Comparison of ENCODE assay signal across 20 cellular contexts in genomic region chr1:67761054-67761453, GRCh38.
DNase-seq lines count a peak whose midpoint lies in the region; ATAC-seq and TF ChIP-seq lines count a peak whose summit lies in the region.
"Had no signal": no experiment of that assay in that cellular context is flagged by ENCODE, and none has a peak within 500 bp of the region (broad histone marks: within the 10 kb centered on the region; RNA-seq: fewer than 3 reads in every experiment).

No MANE protein-coding gene starts in this region.

- H3K79me2 ChIP-seq in H9 (ENCODE audit: insufficient read depth, low read length): no peaks in the 10 kb centered on the region

- H2BK20ac ChIP-seq in H9 (ENCODE audit: low read depth, low read length, poor library complexity, severe bottlenecking): no peak overlapping the region

- no peak overlapping the region for H3K56ac ChIP-seq in H9 (ENCODE audit: insufficient read length, low read depth, low read length)

- H3K4me3 ChIP-seq in epithelial cell of esophagus (ENCODE audit: low read length): no peak overlapping the region
- H3K4me3 ChIP-seq: lung, pancreas, skin epidermis, upper lobe of left lung had no signal

- DNase-seq in NCI-H748 (lab: John Stamatoyannopoulos, UW; ENCODE audit: unreplicated experiment): peak; percentile 6
- no peak for DNase-seq in NCI-H748 treated with DMSO at 0.1 percent for 48 hours (lab: John Stamatoyannopoulos, UW)
- peak; percentile 39 for DNase-seq in epithelial cell of esophagus (ENCODE audit: low read depth)
- no peak for DNase-seq in stimulated activated naive CD8-positive, alpha-beta T cell treated with anti-CD3 and anti-CD28 coated beads, Interleukin-15, amount 100 ng/mL, for 72 hours
- no peak for DNase-seq in H9
- no peak for DNase-seq in NCI-H2227 treated with DMSO at 0.1 percent for 48 hours (lab: John Stamatoyannopoulos, UW)
- no peak for DNase-seq in activated CD4-positive, alpha-beta memory T cell treated with anti-CD3 and anti-CD28 coated beads, Interleukin-2, amount 10 ng/mL, durations not matched to agents 7 days and 5 days
- DNase-seq: 8988T; BE2C; DND-41; naive B cell; NCI-H524 treated with DMSO at 0.1 percent for 48 hours; pancreas; stimulated activated naive CD4-positive, alpha-beta T cell treated with Interleukin-2 at 50 U/mL for 16 hours; upper lobe of left lung had no signal

- CTCF ChIA-PET in activated CD4-positive, alpha-beta memory T cell treated with anti-CD3 and anti-CD28 coated beads, Interleukin-2, amount 10 ng/mL, durations not matched to agents 7 days and 5 days (lab: Charles Lee): interaction anchor here (1.0 to 4.9 kb wide), 21 partner anchors 8 to 297 kb away, joined by 3 to 123 read pairs (median 6); partner anchors contain the start of gene GADD45A

- no peak overlapping the region for H2BK15ac ChIP-seq in H9 (ENCODE audit: low read depth, low read length)

- no peaks in the 10 kb centered on the region for H3K9me3 Mint-ChIP-seq in nephron
- H3K9me3 Mint-ChIP-seq in stimulated activated naive CD8-positive, alpha-beta T cell treated with anti-CD3 and anti-CD28 coated beads, Interleukin-15, amount 100 ng/mL, for 72 hours: no peaks in the 10 kb centered on the region
- no peaks in the 10 kb centered on the region for H3K9me3 Mint-ChIP-seq in H9
- H3K9me3 Mint-ChIP-seq in activated CD4-positive, alpha-beta memory T cell treated with anti-CD3 and anti-CD28 coated beads, Interleukin-2, amount 10 ng/mL, durations not matched to agents 7 days and 5 days: no peaks in the 10 kb centered on the region
- H3K9me3 Mint-ChIP-seq: activated T-helper 1 cell treated with anti-CD3 and anti-CD28 coated beads, Interleukin-12 subunit alpha, Interleukin-12 subunit beta, Interleukin-2, Interleukin-4 antibody, amounts not matched to agents 30 ng/mL and 10 ng/mL and 1 ng/mL, durations not matched to agents 14 hours and 24 hours and 36 hours; naive B cell had no signal

- no peak for ATAC-seq in stimulated activated naive CD8-positive, alpha-beta T cell treated with anti-CD3 and anti-CD28 coated beads, Interleukin-15, amount 100 ng/mL, for 72 hours

- no peak overlapping the region for H3K27ac ChIP-seq in H9 (ENCODE audit: insufficient read length, low read depth, low read length)
- H3K27ac ChIP-seq: pancreas had no signal

- no peaks in the 10 kb centered on the region for H4K20me1 ChIP-seq in H9 (ENCODE audit: control insufficient read depth, insufficient read depth, insufficient read length)

- H2AK5ac ChIP-seq in H9 (ENCODE audit: insufficient read length, low read length): no peak overlapping the region

- H3K27ac Mint-ChIP-seq in nephron (peak overlapping the region; percentile 76 to 91 (median 87)), H9 (no peak overlapping the region)
- H3K27ac Mint-ChIP-seq in stimulated activated naive CD8-positive, alpha-beta T cell treated with anti-CD3 and anti-CD28 coated beads, Interleukin-15, amount 100 ng/mL, for 72 hours: no peak overlapping the region
- no peak overlapping the region for H3K27ac Mint-ChIP-seq in activated CD4-positive, alpha-beta memory T cell treated with anti-CD3 and anti-CD28 coated beads, Interleukin-2, amount 10 ng/mL, durations not matched to agents 7 days and 5 days
- H3K27ac Mint-ChIP-seq: activated naive CD8-positive, alpha-beta T cell; activated T-helper 1 cell treated with anti-CD3 and anti-CD28 coated beads, Interleukin-12 subunit alpha, Interleukin-12 subunit beta, Interleukin-2, Interleukin-4 antibody, amounts not matched to agents 30 ng/mL and 10 ng/mL and 1 ng/mL, durations not matched to agents 14 hours and 24 hours and 36 hours had no signal

- no peak overlapping the region for H3T11ph ChIP-seq in H9 (ENCODE audit: low read length)

- no peak overlapping the region for H2BK120ac ChIP-seq in H9 (ENCODE audit: low read depth, low read length, poor library complexity, severe bottlenecking)

- POLR2A ChIA-PET in activated CD4-positive, alpha-beta memory T cell treated with anti-CD3 and anti-CD28 coated beads, Interleukin-2, amount 10 ng/mL, durations not matched to agents 7 days and 5 days (lab: Charles Lee): interaction anchor here (1.0 to 2.2 kb wide), 3 partner anchors 29 to 199 kb away, joined by 3 to 12 read pairs (median 4); partner anchors contain the start of gene GADD45A

- no peaks in the 10 kb centered on the region for H3K4me1 ChIP-seq in H9 (ENCODE audit: insufficient read depth, low read length)

- H3K9ac ChIP-seq in H9 (ENCODE audit: extremely low read depth, insufficient read length, low read length): no peak overlapping the region

- H3K23ac ChIP-seq in H9 (ENCODE audit: insufficient read length, low read depth, low read length): no peak overlapping the region

- H3K4ac ChIP-seq in H9 (ENCODE audit: low read depth, low read length): no peak overlapping the region

- H3K18ac ChIP-seq in H9 (ENCODE audit: insufficient read length, low read depth, low read length): no peak overlapping the region

- no CpG with 5 or more reads among the region's 2 CpGs for WGBS in H9 (ENCODE audit: extremely low coverage, insufficient read length, low lambda C conversion rate)

- H3K23me2 ChIP-seq in H9 (ENCODE audit: insufficient read length, low read depth, low read length, poor library complexity, severe bottlenecking): no peaks in the 10 kb centered on the region

- no peaks in the 10 kb centered on the region for H3K9me3 ChIP-seq in H9 (ENCODE audit: control insufficient read depth, low read depth, low read length)
- H3K9me3 ChIP-seq: BE2C, pancreas, upper lobe of left lung had no signal

- no peak overlapping the region for H4K5ac ChIP-seq in H9 (ENCODE audit: insufficient read length, low read depth, low read length)

- H3K4me1 Mint-ChIP-seq in nephron (peaks cover 31% of the 10 kb centered on the region), H9 (peaks cover 4 to 6% of the 10 kb centered on the region in 2 experiments; a peak in 2 of 4 replicates)
- H3K4me1 Mint-ChIP-seq in stimulated activated naive CD8-positive, alpha-beta T cell treated with anti-CD3 and anti-CD28 coated beads, Interleukin-15, amount 100 ng/mL, for 72 hours: peaks cover 4% of the 10 kb centered on the region
- H3K4me1 Mint-ChIP-seq in activated CD4-positive, alpha-beta memory T cell treated with anti-CD3 and anti-CD28 coated beads, Interleukin-2, amount 10 ng/mL, durations not matched to agents 7 days and 5 days: peaks cover 1% of the 10 kb centered on the region
- H3K4me1 Mint-ChIP-seq: naive B cell had no signal

- TF ChIP-seq CTCF in epithelial cell of esophagus (IDR thresholded peaks at IDR 0.05; ENCODE audit: insufficient read depth, low read depth, low read length, missing control alignments): no peak
- no peak for TF ChIP-seq CTCF in nephron (IDR thresholded peaks at IDR 0.05; ENCODE audit: unreplicated experiment in 3 of 3)
- no peak for TF ChIP-seq CTCF in H9 (conservative IDR thresholded peaks at IDR 0.05)

- H2BK12ac ChIP-seq in H9 (ENCODE audit: insufficient read length, low read depth, low read length): no peak overlapping the region

- H3K4me3 Mint-ChIP-seq in nephron (no peak overlapping the region), H9 (no peak overlapping the region)
- H3K4me3 Mint-ChIP-seq in stimulated activated naive CD8-positive, alpha-beta T cell treated with anti-CD3 and anti-CD28 coated beads, Interleukin-15, amount 100 ng/mL, for 72 hours: no peak overlapping the region
- H3K4me3 Mint-ChIP-seq in activated CD4-positive, alpha-beta memory T cell treated with anti-CD3 and anti-CD28 coated beads, Interleukin-2, amount 10 ng/mL, durations not matched to agents 7 days and 5 days: no peak overlapping the region
- H3K4me3 Mint-ChIP-seq: activated naive CD8-positive, alpha-beta T cell; activated T-helper 1 cell treated with anti-CD3 and anti-CD28 coated beads, Interleukin-12 subunit alpha, Interleukin-12 subunit beta, Interleukin-2, Interleukin-4 antibody, amounts not matched to agents 30 ng/mL and 10 ng/mL and 1 ng/mL, durations not matched to agents 14 hours and 24 hours and 36 hours; naive B cell had no signal

- H2AFZ ChIP-seq in H9 (ENCODE audit: low read length): no peak overlapping the region

- no peaks in the 10 kb centered on the region for H3K36me3 Mint-ChIP-seq in nephron (ENCODE audit: low read depth)
- no peaks in the 10 kb centered on the region for H3K36me3 Mint-ChIP-seq in H9 (ENCODE audit: insufficient read depth in 1 of 3, low read depth in 3 of 3)
- H3K36me3 Mint-ChIP-seq in activated CD4-positive, alpha-beta memory T cell treated with anti-CD3 and anti-CD28 coated beads, Interleukin-2, amount 10 ng/mL, durations not matched to agents 7 days and 5 days (ENCODE audit: low read depth): no peaks in the 10 kb centered on the region
- H3K36me3 Mint-ChIP-seq: activated naive CD8-positive, alpha-beta T cell; naive B cell had no signal

- H3K14ac ChIP-seq in H9 (ENCODE audit: insufficient read depth, low read length): no peak overlapping the region

- no peak overlapping the region for H3K4me2 ChIP-seq in H9 (ENCODE audit: insufficient read depth, insufficient read length, low read length)

- no peaks in the 10 kb centered on the region for H3K79me1 ChIP-seq in H9 (ENCODE audit: insufficient read depth, low read depth, low read length, poor library complexity, severe bottlenecking)

- no peaks in the 10 kb centered on the region for H3K27me3 ChIP-seq in H9 (ENCODE audit: insufficient read depth, low read length)
- H3K27me3 ChIP-seq: BE2C, pancreas, upper lobe of left lung had no signal

- H4K91ac ChIP-seq in H9 (ENCODE audit: insufficient read length, low read depth, low read length): no peak overlapping the region

- H4K8ac ChIP-seq in H9 (replicated peaks; ENCODE audit: insufficient read length, low read depth, low read length): no peak overlapping the region

- H2BK5ac ChIP-seq in H9 (ENCODE audit: insufficient read length, low read length): no peak overlapping the region

- H3K27me3 Mint-ChIP-seq in nephron (ENCODE audit: low read depth): no peaks in the 10 kb centered on the region
- H3K27me3 Mint-ChIP-seq in stimulated activated naive CD8-positive, alpha-beta T cell treated with anti-CD3 and anti-CD28 coated beads, Interleukin-15, amount 100 ng/mL, for 72 hours: peaks cover 33% of the 10 kb centered on the region
- no peaks in the 10 kb centered on the region; the same call in 1 of the 2 replicates for H3K27me3 Mint-ChIP-seq in H9 (ENCODE audit: low read depth)
- H3K27me3 Mint-ChIP-seq in activated CD4-positive, alpha-beta memory T cell treated with anti-CD3 and anti-CD28 coated beads, Interleukin-2, amount 10 ng/mL, durations not matched to agents 7 days and 5 days: peaks cover 30% of the 10 kb centered on the region

Comparison
In these comparisons a context has a peak if more than half of its experiments do, and no peak if none do; other contexts are left out.
1. DNase-seq: peak in NCI-H748 (single experiment) and epithelial cell of esophagus (single experiment); none in NCI-H748 treated with DMSO at 0.1 percent for 48 hours (single experiment), stimulated activated naive CD8-positive, alpha-beta T cell treated with anti-CD3 and anti-CD28 coated beads, Interleukin-15, amount 100 ng/mL, for 72 hours (0 of 2), H9 (single experiment), NCI-H2227 treated with DMSO at 0.1 percent for 48 hours (single experiment) and activated CD4-positive, alpha-beta memory T cell treated with anti-CD3 and anti-CD28 coated beads, Interleukin-2, amount 10 ng/mL, durations not matched to agents 7 days and 5 days (single experiment).
2. H3K27ac Mint-ChIP-seq: peak in nephron (3 of 3); none in stimulated activated naive CD8-positive, alpha-beta T cell treated with anti-CD3 and anti-CD28 coated beads, Interleukin-15, amount 100 ng/mL, for 72 hours (0 of 2), H9 (0 of 3) and activated CD4-positive, alpha-beta memory T cell treated with anti-CD3 and anti-CD28 coated beads, Interleukin-2, amount 10 ng/mL, durations not matched to agents 7 days and 5 days (single experiment).